In genomic region chr14:94343238-94343637, GRCh38 we compare ENCODE assay signal across 24 cellular contexts. TPM values are rescaled to one million over a fixed set of nuclear protein-coding genes. Genes with fewer than 3 reads are reported as not detected.
DNase-seq lines count a peak whose midpoint lies in the region; ATAC-seq and TF ChIP-seq lines count a peak whose summit lies in the region.
"Had no signal": no experiment of that assay in that cellular context is flagged by ENCODE, and none has a peak within 500 bp of the region (broad histone marks: within the 10 kb centered on the region; RNA-seq: fewer than 3 reads in every experiment).

No MANE protein-coding gene starts in this region.

- TF ChIP-seq CTCF in foreskin keratinocyte (conservative IDR thresholded peaks at IDR 0.05), result no peak
- TF ChIP-seq CTCF in left lung (IDR thresholded peaks at IDR 0.05), result no peak

- H3K36me3 ChIP-seq in SJSA1 (no peaks in the 10 kb centered on the region), left lung (no peaks in the 10 kb centered on the region)
- H3K36me3 ChIP-seq: BLaER1 had no signal

- H3K4me1 Mint-ChIP-seq in activated CD4-positive, alpha-beta memory T cell treated with anti-CD3 and anti-CD28 coated beads for 36 hours (ENCODE audit: low read depth), result peaks cover 76% of the 10 kb centered on the region
- H3K4me1 Mint-ChIP-seq in activated CD4-positive, alpha-beta memory T cell treated with anti-CD3 and anti-CD28 coated beads, Interleukin-2, amount 10 ng/mL, durations not matched to agents 7 days and 5 days, result peaks cover 18% of the 10 kb centered on the region

- H3K9me3 Mint-ChIP-seq in activated CD4-positive, alpha-beta memory T cell treated with anti-CD3 and anti-CD28 coated beads for 36 hours, result peaks cover 16% of the 10 kb centered on the region
- peaks cover 8% of the 10 kb centered on the region for H3K9me3 Mint-ChIP-seq in activated CD4-positive, alpha-beta memory T cell treated with anti-CD3 and anti-CD28 coated beads, Interleukin-2, amount 10 ng/mL, durations not matched to agents 7 days and 5 days

- CTCF ChIA-PET in activated CD4-positive, alpha-beta memory T cell treated with anti-CD3 and anti-CD28 coated beads for 36 hours (lab: Charles Lee), result interaction anchor here (2.0 kb wide), 1 partner anchor 13 kb away, joined by 6 read pairs; no protein-coding TSS in a partner anchor
- CTCF ChIA-PET in activated CD4-positive, alpha-beta memory T cell treated with anti-CD3 and anti-CD28 coated beads, Interleukin-2, amount 10 ng/mL, durations not matched to agents 7 days and 5 days (lab: Charles Lee), result no interaction called here

- no peak for DNase-seq in activated CD4-positive, alpha-beta memory T cell treated with anti-CD3 and anti-CD28 coated beads for 36 hours
- no peak for DNase-seq in activated CD4-positive, alpha-beta memory T cell treated with anti-CD3 and anti-CD28 coated beads, Interleukin-2, amount 10 ng/mL, durations not matched to agents 7 days and 5 days
- DNase-seq in SJSA1 (ENCODE audit: low read depth in 1 of 2, low spot score in 2 of 2) (no peak), foreskin keratinocyte (no peak), AG08395 (ENCODE audit: low spot score) (no peak), left lung (no peak)
- no peak for DNase-seq in activated T-cell treated with anti-CD3 and anti-CD28 coated beads, Interleukin-2, amount 50 U/mL, for 48 hours
- DNase-seq: 8988T; CD4-positive, alpha-beta T cell; DMS53; MM.1S; NCI-H2029; NCI-H446 treated with DMSO at 0.1 percent for 48 hours; NCI-H526; NCI-H82; NK-92 treated with Interleukin-12 subunit alpha and Interleukin-12 subunit beta, amount 100 ng/mL, for 24 hours; PC-9; SHP77 had no signal

- H3K27me3 Mint-ChIP-seq in activated CD4-positive, alpha-beta memory T cell treated with anti-CD3 and anti-CD28 coated beads for 36 hours, result no peaks in the 10 kb centered on the region
- H3K27me3 Mint-ChIP-seq in activated CD4-positive, alpha-beta memory T cell treated with anti-CD3 and anti-CD28 coated beads, Interleukin-2, amount 10 ng/mL, durations not matched to agents 7 days and 5 days, result no peaks in the 10 kb centered on the region

- POLR2A ChIA-PET in activated CD4-positive, alpha-beta memory T cell treated with anti-CD3 and anti-CD28 coated beads for 36 hours (lab: Charles Lee), result no interaction called here
- POLR2A ChIA-PET in activated CD4-positive, alpha-beta memory T cell treated with anti-CD3 and anti-CD28 coated beads, Interleukin-2, amount 10 ng/mL, durations not matched to agents 7 days and 5 days (lab: Charles Lee), result no interaction called here

- H3K4me1 ChIP-seq in SJSA1 (replicated peaks) (peaks cover 45% of the 10 kb centered on the region), foreskin keratinocyte (peaks cover 24% of the 10 kb centered on the region), left lung (peaks cover 4 to 14% of the 10 kb centered on the region in 2 donors)

- H3K4me3 ChIP-seq in SJSA1, result no peak overlapping the region
- H3K4me3 ChIP-seq in left lung, result no peak overlapping the region
- H3K4me3 ChIP-seq: BLaER1, PC-9 had no signal

- H3K27me3 ChIP-seq in SJSA1 (replicated peaks) (no peaks in the 10 kb centered on the region), foreskin keratinocyte (peaks cover 8% of the 10 kb centered on the region), left lung (no peaks in the 10 kb centered on the region)
- H3K27me3 ChIP-seq: BLaER1 had no signal

- H3K9me3 ChIP-seq in SJSA1 (replicated peaks), result no peaks in the 10 kb centered on the region
- no peaks in the 10 kb centered on the region for H3K9me3 ChIP-seq in left lung
- H3K9me3 ChIP-seq: BLaER1 had no signal

- peak overlapping the region; percentile 24; the same call in 1 of the 2 replicates for H3K27ac ChIP-seq in SJSA1
- peak overlapping the region; percentile 40 for H3K27ac ChIP-seq in foreskin keratinocyte
- H3K27ac ChIP-seq in left lung, result no peak overlapping the region
- H3K27ac ChIP-seq: BLaER1, KMS-11, PC-9 had no signal

- ATAC-seq in foreskin keratinocyte (no peak), left lung (no peak)

- peak overlapping the region; percentile 80 for H3K27ac Mint-ChIP-seq in activated CD4-positive, alpha-beta memory T cell treated with anti-CD3 and anti-CD28 coated beads for 36 hours
- no peak overlapping the region for H3K27ac Mint-ChIP-seq in activated CD4-positive, alpha-beta memory T cell treated with anti-CD3 and anti-CD28 coated beads, Interleukin-2, amount 10 ng/mL, durations not matched to agents 7 days and 5 days
- H3K27ac Mint-ChIP-seq: CD4-positive, alpha-beta T cell; IgD-negative memory B cell had no signal

- intact Hi-C loops in activated CD4-positive, alpha-beta memory T cell treated with anti-CD3 and anti-CD28 coated beads for 36 hours (cut with micrococcal nuclease), result loop anchor here (10.0 kb wide), 2 partner anchors 922 to 1182 kb away; no protein-coding TSS in a partner anchor
- intact Hi-C loops in left lung (cut with DNase I), result no loop called here

- no peak overlapping the region for H3K4me3 Mint-ChIP-seq in activated CD4-positive, alpha-beta memory T cell treated with anti-CD3 and anti-CD28 coated beads for 36 hours
- no peak overlapping the region for H3K4me3 Mint-ChIP-seq in activated CD4-positive, alpha-beta memory T cell treated with anti-CD3 and anti-CD28 coated beads, Interleukin-2, amount 10 ng/mL, durations not matched to agents 7 days and 5 days
- H3K4me3 Mint-ChIP-seq: CD4-positive, alpha-beta T cell had no signal

- peaks cover 3% of the 10 kb centered on the region for H3K36me3 Mint-ChIP-seq in activated CD4-positive, alpha-beta memory T cell treated with anti-CD3 and anti-CD28 coated beads for 36 hours
- H3K36me3 Mint-ChIP-seq in activated CD4-positive, alpha-beta memory T cell treated with anti-CD3 and anti-CD28 coated beads, Interleukin-2, amount 10 ng/mL, durations not matched to agents 7 days and 5 days (ENCODE audit: low read depth), result peaks cover 3% of the 10 kb centered on the region

RNA-seq across cellular contexts. Expression of gene SERPINA6, which starts 20.1 kb away (rescaled TPM):
- not detected for total RNA-seq in activated CD4-positive, alpha-beta memory T cell treated with anti-CD3 and anti-CD28 coated beads for 36 hours
- total RNA-seq in activated CD4-positive, alpha-beta memory T cell treated with anti-CD3 and anti-CD28 coated beads, Interleukin-2, amount 10 ng/mL, durations not matched to agents 7 days and 5 days, result not detected
- not detected in 2 replicates for total RNA-seq in SJSA1 (2014; rRNA removed; shearing (Covaris generic))
- not detected in 2 replicates for total RNA-seq in foreskin keratinocyte
- not detected in 2 replicates for polyA plus RNA-seq in foreskin keratinocyte
- not detected for total RNA-seq in left lung
- total RNA-seq: CD4-positive, alpha-beta T cell; G401; PC-9 had no signal
- polyA plus RNA-seq: IgD-negative memory B cell had no signal

RNA-seq across cellular contexts. Expression of gene SERPINA2, which starts 23.3 kb away (rescaled TPM):
- total RNA-seq in activated CD4-positive, alpha-beta memory T cell treated with anti-CD3 and anti-CD28 coated beads for 36 hours, result not detected
- not detected for total RNA-seq in activated CD4-positive, alpha-beta memory T cell treated with anti-CD3 and anti-CD28 coated beads, Interleukin-2, amount 10 ng/mL, durations not matched to agents 7 days and 5 days
- not detected in 2 replicates for total RNA-seq in SJSA1 (2014; rRNA removed; shearing (Covaris generic))
- not detected in 2 replicates for total RNA-seq in foreskin keratinocyte
- polyA plus RNA-seq in foreskin keratinocyte, result not detected in 2 replicates
- not detected for total RNA-seq in left lung
- total RNA-seq: CD4-positive, alpha-beta T cell; Daoy; G401; PC-9; RPMI7951 had no signal
- polyA plus RNA-seq: IgD-negative memory B cell had no signal

RNA-seq across cellular contexts. Expression of gene SERPINA1, which starts 45.2 kb away (rescaled TPM):
- 10 to 100 TPM; 22.1 to 24.5 TPM for total RNA-seq in activated CD4-positive, alpha-beta memory T cell treated with anti-CD3 and anti-CD28 coated beads for 36 hours
- under 1 TPM; 0.43 to 0.53 TPM for total RNA-seq in activated CD4-positive, alpha-beta memory T cell treated with anti-CD3 and anti-CD28 coated beads, Interleukin-2, amount 10 ng/mL, durations not matched to agents 7 days and 5 days
- total RNA-seq in SJSA1 (2014; rRNA removed; shearing (Covaris generic)), result 3.9 and 6.9 TPM in 2 replicates
- total RNA-seq in foreskin keratinocyte (0.14 and 0.20 TPM in 2 replicates), left lung (1,000 to 10,000 TPM; 1,065 to 1,514 TPM)
- polyA plus RNA-seq in foreskin keratinocyte, result 0.12 and 0.39 TPM in 2 replicates
- total RNA-seq: G401, PC-9 had no signal

RNA-seq across cellular contexts. Expression of gene SERPINA10, which starts 50.2 kb away (rescaled TPM):
- total RNA-seq in activated CD4-positive, alpha-beta memory T cell treated with anti-CD3 and anti-CD28 coated beads for 36 hours, result not detected
- total RNA-seq in activated CD4-positive, alpha-beta memory T cell treated with anti-CD3 and anti-CD28 coated beads, Interleukin-2, amount 10 ng/mL, durations not matched to agents 7 days and 5 days, result not detected
- total RNA-seq in SJSA1 (2014; rRNA removed; shearing (Covaris generic)), result not detected in 2 replicates
- total RNA-seq in foreskin keratinocyte (not detected in 2 replicates), left lung (not detected)
- polyA plus RNA-seq in foreskin keratinocyte, result not detected in 2 replicates
- total RNA-seq: CD4-positive, alpha-beta T cell; Daoy; G401; PC-9; RPMI7951 had no signal
- polyA plus RNA-seq: IgD-negative memory B cell had no signal

Comparison
In these comparisons a context has a peak if more than half of its experiments do, and no peak if none do; other contexts are left out.
1. H3K27ac ChIP-seq: peak in SJSA1 (single experiment) and foreskin keratinocyte (single experiment); none in left lung (0 of 2).
2. RNA of gene SERPINA1, which starts 45.2 kb away (total RNA-seq): 1,065 to 1,514 TPM in left lung; 22.1 to 24.5 TPM in activated CD4-positive, alpha-beta memory T cell treated with anti-CD3 and anti-CD28 coated beads for 36 hours, 3.9 to 6.9 TPM in SJSA1, 0.43 to 0.53 TPM in activated CD4-positive, alpha-beta memory T cell treated with anti-CD3 and anti-CD28 coated beads, Interleukin-2, amount 10 ng/mL, durations not matched to agents 7 days and 5 days and 0.14 to 0.20 TPM in foreskin keratinocyte; every median in the first group is over 10 times any median in the second.